Comparison of ENCODE assay signal across 8 cellular contexts in genomic region chr17:48047113-48047740, GRCh38. TPM values are rescaled to one million over a fixed set of nuclear protein-coding genes. Genes with fewer than 3 reads are reported as not detected.
DNase-seq lines count a peak whose midpoint lies in the region; ATAC-seq and TF ChIP-seq lines count a peak whose summit lies in the region.

No MANE protein-coding gene starts in this region.

- TF ChIP-seq CTCF in OCI-LY3 (IDR thresholded peaks at IDR 0.05; ENCODE audit: low read depth, low read length) (no peak), dorsolateral prefrontal cortex (IDR thresholded peaks at IDR 0.05 in 54 of 56, conservative IDR thresholded peaks at IDR 0.05 in 2 of 56; ENCODE audit: low read depth in 1 of 56, partially characterized antibody in 56 of 56) (no peak), nephron progenitor cell (IDR thresholded peaks at IDR 0.05) (no peak)

- no peak for ATAC-seq in GM19395 (IDR thresholded peaks at IDR 0.05; ENCODE audit: unreplicated experiment)
- no peak for ATAC-seq in GM19328 (IDR thresholded peaks at IDR 0.05; ENCODE audit: unreplicated experiment)

- intact Hi-C loops in dorsolateral prefrontal cortex (cut with DNase I), result no loop called here

- H3K9me3 ChIP-seq in ES-I3 (ENCODE audit: control insufficient read depth, insufficient read depth, low read length), result no peaks in the 10 kb centered on the region
- H3K9me3 ChIP-seq in OCI-LY3 (ENCODE audit: insufficient read depth, low read length), result no peaks in the 10 kb centered on the region

- H3K79me2 ChIP-seq in OCI-LY3 (ENCODE audit: low read length), result peaks cover 58% of the 10 kb centered on the region

- H3K36me3 ChIP-seq in ES-I3 (ENCODE audit: insufficient read depth, low read length), result 0 out of 2 replicates have a peak, but pooled peaks cover 3% of the 10 kb centered on the region
- peaks cover 26% of the 10 kb centered on the region for H3K36me3 ChIP-seq in OCI-LY3 (replicated peaks; ENCODE audit: low read depth, low read length)

- H3K9me3 Mint-ChIP-seq in nephron progenitor cell, result no peaks in the 10 kb centered on the region

- peak overlapping the region; percentile 96 for H3K4me3 Mint-ChIP-seq in nephron progenitor cell

- H3K4me2 ChIP-seq in OCI-LY3 (ENCODE audit: low read length), result peak overlapping the region; percentile 89

- H3K27me3 ChIP-seq in OCI-LY3 (ENCODE audit: low read depth, low read length), result no peaks in the 10 kb centered on the region
- no peaks in the 10 kb centered on the region for H3K27me3 ChIP-seq in dorsolateral prefrontal cortex

- H3K4me1 Mint-ChIP-seq in nephron progenitor cell, result peaks cover 83% of the 10 kb centered on the region

- H3K27ac ChIP-seq in OCI-LY3 (ENCODE audit: low read length), result peak overlapping the region; percentile 85
- H3K27ac ChIP-seq in dorsolateral prefrontal cortex, result peak overlapping the region; percentile 68 to 99 (median 95)

- H4K20me1 ChIP-seq in OCI-LY3 (ENCODE audit: insufficient read depth, low read length), result peaks cover 11% of the 10 kb centered on the region; the same call in 1 of the 2 replicates

- H3K36me3 Mint-ChIP-seq in nephron progenitor cell (ENCODE audit: low read depth), result peaks cover 12% of the 10 kb centered on the region

- H3K27ac Mint-ChIP-seq in nephron progenitor cell, result peak overlapping the region; percentile 99

- H3K4me3 ChIP-seq in OCI-LY3 (ENCODE audit: low read length) (peak overlapping the region; percentile 82), dorsolateral prefrontal cortex (peak overlapping the region; percentile 62 to 97 (median 89))

- H3K27me3 Mint-ChIP-seq in nephron progenitor cell (ENCODE audit: low read depth, poor library complexity), result peaks cover 5% of the 10 kb centered on the region

- H3K4me1 ChIP-seq in ES-I3 (ENCODE audit: insufficient read depth, low read length), result peaks cover 27% of the 10 kb centered on the region
- peaks cover 22% of the 10 kb centered on the region for H3K4me1 ChIP-seq in OCI-LY3 (ENCODE audit: low read length)

- DNase-seq in dorsolateral prefrontal cortex (no peak), nephron progenitor cell (no peak), EL (no peak), GM19240 (ENCODE audit: insufficient read length, low spot score) (no peak)

- H3K9ac ChIP-seq in ES-I3 (ENCODE audit: low read depth, low read length) (peak overlapping the region; percentile 87), OCI-LY3 (ENCODE audit: low read length) (peak overlapping the region; percentile 84)

- peak overlapping the region; percentile 75; the same call in 1 of the 2 replicates for H2AFZ ChIP-seq in OCI-LY3 (ENCODE audit: low read depth, low read length)

RNA-seq across cellular contexts. Expression of gene NFE2L1, which starts 0.9 kb away (rescaled TPM):
- 100 to 1,000 TPM; 120 to 279 (median 205) TPM for total RNA-seq in dorsolateral prefrontal cortex

RNA-seq across cellular contexts. Expression of gene COPZ2, which starts 9.6 kb away (rescaled TPM):
- 10 to 100 TPM in 59 of 120 experiments, 1 to 10 TPM in 61; 3.8 to 22.7 (median 9.8) TPM for total RNA-seq in dorsolateral prefrontal cortex

RNA-seq across cellular contexts. Expression of gene CBX1, which starts 54.1 kb away (rescaled TPM):
- total RNA-seq in dorsolateral prefrontal cortex, result 10 to 100 TPM; 57.5 to 92.2 (median 74.2) TPM
